1 cellular context compared by ENCODE assay signal in the genomic region with DNA sequence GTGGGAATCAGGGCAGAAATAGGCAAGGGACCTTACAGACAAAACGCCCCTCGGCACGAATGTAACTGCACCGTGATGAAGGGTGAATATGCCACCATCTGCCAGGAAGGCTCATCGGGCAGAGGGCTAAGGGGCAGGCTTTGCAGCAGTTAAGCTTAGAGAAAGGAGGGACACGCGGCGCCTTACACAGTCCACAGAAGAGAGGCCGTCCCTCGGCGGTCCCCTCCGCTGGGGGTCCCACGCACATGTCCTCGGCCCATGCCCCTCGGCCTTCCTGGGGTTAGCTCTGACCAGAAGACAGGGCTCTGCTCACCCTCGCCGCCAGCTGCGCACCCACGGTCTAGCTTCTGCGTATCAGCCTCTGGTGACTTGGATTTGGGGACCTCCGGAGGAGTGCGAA.
TF ChIP-seq lines count a peak whose summit lies in the region.

No MANE protein-coding gene starts in this region.

TF ChIP-seq in H1, 55 proteins besides CTCF, POLR2A, EP300 and RAD21:
- TF ChIP-seq SP4 (IDR thresholded peaks at IDR 0.05; ENCODE audit: low read length) (no peak), ASH2L (IDR thresholded peaks at IDR 0.05; ENCODE audit: low read length) (no peak), HDAC6 (IDR thresholded peaks at IDR 0.05; ENCODE audit: low read depth, low read length) (no peak), EZH2 (IDR thresholded peaks at IDR 0.05; ENCODE audit: low read depth, low read length, severe bottlenecking) (peak; percentile 24)
- TF ChIP-seq, protein P1, sequence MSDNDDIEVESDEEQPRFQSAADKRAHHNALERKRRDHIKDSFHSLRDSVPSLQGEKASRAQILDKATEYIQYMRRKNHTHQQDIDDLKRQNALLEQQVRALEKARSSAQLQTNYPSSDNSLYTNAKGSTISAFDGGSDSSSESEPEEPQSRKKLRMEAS (IDR thresholded peaks at IDR 0.05) = 0 out of 2 replicates have a peak, but pooled peaks have one; percentile 12
